Comparison of ENCODE assay signal across 21 cellular contexts in the genomic region with DNA sequence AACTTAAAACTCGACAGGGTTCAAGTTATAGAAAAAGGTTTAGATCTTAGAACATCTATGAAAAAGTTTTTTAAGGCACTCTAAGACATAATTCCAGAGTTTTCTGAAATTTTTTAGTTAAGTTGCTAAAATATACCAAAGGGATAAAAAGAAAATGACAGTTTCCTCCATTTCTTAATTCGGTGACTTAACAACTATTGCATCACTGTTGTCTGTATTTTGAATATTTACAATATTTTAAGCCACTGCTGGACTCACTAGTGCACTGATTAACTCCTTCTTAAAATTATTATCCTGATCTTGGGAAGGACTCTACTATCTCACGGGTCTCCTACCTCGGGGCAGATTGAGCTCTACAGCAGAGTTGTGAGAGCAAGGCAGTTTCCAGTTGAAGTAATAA.
DNase-seq lines count a peak whose midpoint lies in the region; ATAC-seq, FAIRE-seq and TF ChIP-seq lines count a peak whose summit lies in the region.
"Had no signal": no experiment of that assay in that cellular context is flagged by ENCODE, and none has a peak within 500 bp of the region (broad histone marks: within the 10 kb centered on the region; RNA-seq: fewer than 3 reads in every experiment).

No MANE protein-coding gene starts in this region.

- H3K9ac ChIP-seq in HepG2 (ENCODE audit: insufficient read depth, low read depth, low read length), result no peak overlapping the region
- no peak overlapping the region for H3K9ac ChIP-seq in K562 (ENCODE audit: insufficient read depth in 1 of 2, low read depth in 2 of 2, low read length in 2 of 2)
- H3K9ac ChIP-seq: BLaER1 treated with 17β-estradiol and CSF1 and Interleukin-3, amounts not matched to agents 10 nM and 100 nM had no signal

- H3K36me3 ChIP-seq in HepG2 (replicated peaks in 1 of 2; ENCODE audit: control insufficient read depth in 1 of 2, insufficient read depth in 2 of 2, low read length in 2 of 2) (no peaks in the 10 kb centered on the region), right lobe of liver (no peaks in the 10 kb centered on the region), K562 (ENCODE audit: control insufficient read depth, insufficient read depth, low read length) (no peaks in the 10 kb centered on the region)
- H3K36me3 ChIP-seq: BLaER1 treated with 17β-estradiol and CSF1 and Interleukin-3, amounts not matched to agents 10 nM and 100 nM had no signal

- H2AFZ ChIP-seq in HepG2 (ENCODE audit: low read length), result no peak overlapping the region
- no peak overlapping the region for H2AFZ ChIP-seq in K562 (ENCODE audit: low read depth, low read length)

- in situ Hi-C loops in HepG2 (cut with HindIII; ENCODE audit: extremely low pct_ligation_motif_present, low pct_unique_long_range_greater_than_20kb), result no loop called here
- in situ Hi-C loops in K562 (cut with MboI), result no loop called here

- no TSS peak for BruUV-seq in HepG2 (replicated peaks; lab: Mats Ljungman, UMichigan)
- no TSS peak for BruUV-seq in K562 (replicated peaks; lab: Mats Ljungman, UMichigan)

- no peak overlapping the region for H3K4me3 ChIP-seq in HepG2 (replicated peaks in 1 of 3; ENCODE audit: insufficient read depth in 1 of 3, low read depth in 2 of 3, low read length in 3 of 3)
- H3K4me3 ChIP-seq in right lobe of liver, result no peak overlapping the region
- H3K4me3 ChIP-seq in K562, result no peak overlapping the region
- H3K4me3 ChIP-seq: A549; BLaER1 treated with 17β-estradiol and CSF1 and Interleukin-3, amounts not matched to agents 10 nM and 100 nM; GM12878 had no signal

- no peak overlapping the region for H3K27ac ChIP-seq in HepG2 (ENCODE audit: extremely low read length, insufficient read depth, low read length)
- H3K27ac ChIP-seq in right lobe of liver, result no peak overlapping the region
- no peak overlapping the region for H3K27ac ChIP-seq in K562 (ENCODE audit: extremely low read depth, low read depth, low read length)
- H3K27ac ChIP-seq: 22Rv1; A549; BLaER1 treated with 17β-estradiol and CSF1 and Interleukin-3, amounts not matched to agents 10 nM and 100 nM; C4-2B had no signal

- H3K79me2 ChIP-seq in HepG2 (ENCODE audit: insufficient read depth, low read length), result no peaks in the 10 kb centered on the region
- no peaks in the 10 kb centered on the region for H3K79me2 ChIP-seq in K562 (ENCODE audit: control insufficient read depth, insufficient read depth, low read length)

- H3K9me1 ChIP-seq in K562 (ENCODE audit: control insufficient read depth, insufficient read depth, low read length), result no peaks in the 10 kb centered on the region

- DNase-seq in HepG2 (ENCODE audit: low spot score), result no peak
- no peak for DNase-seq in right lobe of liver
- DNase-seq in K562 (ENCODE audit: extremely low read depth in 1 of 4, low spot score in 3 of 4), result no peak
- DNase-seq in GM10266 (ENCODE audit: extremely low spot score), result no peak
- DNase-seq: AML-193; Caco-2; Calu3; CD4-positive, alpha-beta T cell; CD8-positive, alpha-beta T cell; DMS79 treated with DMSO at 0.1 percent for 48 hours; GF-D8 had no signal

- H3K27me3 ChIP-seq in HepG2 (ENCODE audit: control insufficient read depth in 1 of 2, insufficient read depth in 2 of 2, low read length in 2 of 2), result no peaks in the 10 kb centered on the region
- no peaks in the 10 kb centered on the region for H3K27me3 ChIP-seq in right lobe of liver
- H3K27me3 ChIP-seq in K562 (ENCODE audit: control insufficient read depth in 2 of 2, insufficient read depth in 2 of 2, low read length in 2 of 2), result peaks cover 3 to 4% of the 10 kb centered on the region in 2 experiments; a peak in 2 of 5 replicates
- H3K27me3 ChIP-seq: BLaER1 treated with 17β-estradiol and CSF1 and Interleukin-3, amounts not matched to agents 10 nM and 100 nM had no signal

- no peak for TF ChIP-seq CTCF in HepG2 (CRISPR knock-in tag; IDR thresholded peaks at IDR 0.05)
- no peak for TF ChIP-seq CTCF in right lobe of liver (IDR thresholded peaks at IDR 0.05)
- TF ChIP-seq CTCF in K562 (IDR thresholded peaks at IDR 0.05 in 2 of 3, conservative IDR thresholded peaks at IDR 0.05 in 1 of 3; ENCODE audit: insufficient read depth in 2 of 3, low read depth in 1 of 3, low read length in 3 of 3), result no peak
- TF ChIP-seq CTCF in GM10266 (IDR thresholded peaks at IDR 0.05; ENCODE audit: control insufficient read depth, insufficient read depth, low read depth, missing control alignments), result no peak

- CTCF ChIA-PET in HepG2 (lab: Yijun Ruan, JAX; ENCODE audit: low intra/inter-chr PET ratio, low total read pairs) (no interaction called here), K562 (lab: Yijun Ruan, JAX; ENCODE audit: low intra/inter-chr PET ratio) (no interaction called here)

- TF ChIP-seq EP300 in HepG2 (IDR thresholded peaks at IDR 0.05; ENCODE audit: low read depth in 2 of 2, low read length in 2 of 2) (no peak), HepG2 (CRISPR knock-in tag; IDR thresholded peaks at IDR 0.05; ENCODE audit: borderline replicate concordance) (no peak), K562 (IDR thresholded peaks at IDR 0.05; ENCODE audit: low read length) (no peak)

- TF ChIP-seq RAD21 in HepG2 (CRISPR knock-in tag; IDR thresholded peaks at IDR 0.05) (no peak), K562 (CRISPR knock-in tag; conservative IDR thresholded peaks at IDR 0.05 in 1 of 2, IDR thresholded peaks at IDR 0.05 in 1 of 2) (no peak)

- 3% methylated on average over 4 of the region's 4 CpGs for WGBS in HepG2 (ENCODE audit: low lambda C conversion rate)
- 47% methylated on average over 4 of the region's 4 CpGs for WGBS in right lobe of liver (ENCODE audit: insufficient coverage, low coverage, low lambda C conversion rate, missing lambda C conversion rate)
- WGBS in K562 (ENCODE audit: insufficient coverage, low coverage, missing lambda C conversion rate), result 4% methylated on average over 4 of the region's 4 CpGs

- intact Hi-C loops in HepG2 (cut with micrococcal nuclease; ENCODE audit: unreplicated experiment), result no loop called here
- intact Hi-C loops in right lobe of liver (cut with DNase I), result no loop called here
- intact Hi-C loops in K562 (cut with micrococcal nuclease), result no loop called here

- TF ChIP-seq POLR2A in HepG2 (IDR thresholded peaks at IDR 0.05; ENCODE audit: insufficient read depth in 1 of 2, low read depth in 2 of 2, low read length in 2 of 2), result no peak
- no peak for TF ChIP-seq POLR2A in right lobe of liver (IDR thresholded peaks at IDR 0.05)
- TF ChIP-seq POLR2A in K562 (conservative IDR thresholded peaks at IDR 0.05), result no peak

- H3K9me3 ChIP-seq in HepG2 (ENCODE audit: low read length) (no peaks in the 10 kb centered on the region), right lobe of liver (no peaks in the 10 kb centered on the region), K562 (replicated peaks; ENCODE audit: control insufficient read depth, insufficient read depth, low read depth, low read length) (no peaks in the 10 kb centered on the region)
- H3K9me3 ChIP-seq: A549; BLaER1 treated with 17β-estradiol and CSF1 and Interleukin-3, amounts not matched to agents 10 nM and 100 nM; Caco-2 had no signal

- H3K4me2 ChIP-seq in HepG2 (ENCODE audit: low read depth, low read length) (no peak overlapping the region), K562 (ENCODE audit: insufficient read depth, low read length) (no peak overlapping the region)
- H3K4me2 ChIP-seq: A549; BLaER1 treated with 17β-estradiol and CSF1 and Interleukin-3, amounts not matched to agents 10 nM and 100 nM had no signal

- H3K4me1 ChIP-seq in HepG2 (ENCODE audit: insufficient read depth, low read length), result peaks cover 11% of the 10 kb centered on the region
- H3K4me1 ChIP-seq in right lobe of liver, result no peaks in the 10 kb centered on the region
- no peaks in the 10 kb centered on the region for H3K4me1 ChIP-seq in K562 (replicated peaks in 1 of 2; ENCODE audit: control insufficient read depth in 2 of 2, insufficient read depth in 2 of 2, low read length in 2 of 2)
- H3K4me1 ChIP-seq: A549; BLaER1 treated with 17β-estradiol and CSF1 and Interleukin-3, amounts not matched to agents 10 nM and 100 nM; Caco-2 had no signal

- H4K20me1 ChIP-seq in HepG2 (ENCODE audit: insufficient read depth, low read length) (no peaks in the 10 kb centered on the region), K562 (replicated peaks; ENCODE audit: control insufficient read depth, insufficient read depth, low read length) (no peaks in the 10 kb centered on the region)
- H4K20me1 ChIP-seq: BLaER1 treated with 17β-estradiol and CSF1 and Interleukin-3, amounts not matched to agents 10 nM and 100 nM had no signal

- FAIRE-seq in HepG2 (lab: Jason Lieb, UNC), result no peak
- FAIRE-seq in K562 (lab: Jason Lieb, UNC), result no peak
- FAIRE-seq: A549, D721Med, G401.6, GM12878, GM12892, GM18507 had no signal

- ATAC-seq in HepG2 (no peak), right lobe of liver (no peak), K562 (no peak), HG03520 (IDR thresholded peaks at IDR 0.05; ENCODE audit: unreplicated experiment) (no peak)
- ATAC-seq: A549; CD8-positive, alpha-beta T cell; GM12878 had no signal

- POLR2A ChIA-PET in HepG2 (lab: Yijun Ruan, JAX), result no interaction called here
- POLR2A ChIA-PET in K562 (lab: Yijun Ruan, JAX), result no interaction called here

TF ChIP-seq in HepG2, 621 proteins besides CTCF, POLR2A, EP300 and RAD21 (continues in another document):
- TF ChIP-seq KLF11 (CRISPR knock-in tag; IDR thresholded peaks at IDR 0.05), result no peak
- peak; percentile 36; the same call in 1 of the 2 replicates for TF ChIP-seq CEBPB (IDR thresholded peaks at IDR 0.05; ENCODE audit: borderline replicate concordance, low read depth, low read length)
- no peak for TF ChIP-seq ARNT2 (CRISPR knock-in tag; IDR thresholded peaks at IDR 0.05; ENCODE audit: low read depth)

TF ChIP-seq in K562, 482 proteins besides CTCF, POLR2A, EP300 and RAD21 (continues in another document):
- TF ChIP-seq CEBPG (CRISPR knock-in tag; IDR thresholded peaks at IDR 0.05) (no peak), CEBPG (tag; conservative IDR thresholded peaks at IDR 0.05 in 1 of 2, IDR thresholded peaks at IDR 0.05 in 1 of 2) (peak; percentile 59 to 84)
- TF ChIP-seq, protein P1, sequence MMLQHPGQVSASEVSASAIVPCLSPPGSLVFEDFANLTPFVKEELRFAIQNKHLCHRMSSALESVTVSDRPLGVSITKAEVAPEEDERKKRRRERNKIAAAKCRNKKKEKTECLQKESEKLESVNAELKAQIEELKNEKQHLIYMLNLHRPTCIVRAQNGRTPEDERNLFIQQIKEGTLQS (IDR thresholded peaks at IDR 0.05), result peak; percentile 74
- TF ChIP-seq, protein P1 (CRISPR knock-in tag; conservative IDR thresholded peaks at IDR 0.05), result no peak
